12 cellular contexts compared by ENCODE assay signal in genomic region chr1:172351761-172352161, GRCh38.
DNase-seq lines count a peak whose midpoint lies in the region; ATAC-seq and TF ChIP-seq lines count a peak whose summit lies in the region.
"Had no signal": no experiment of that assay in that cellular context is flagged by ENCODE, and none has a peak within 500 bp of the region (broad histone marks: within the 10 kb centered on the region; RNA-seq: fewer than 3 reads in every experiment).

No MANE protein-coding gene starts in this region.

- H3K4me3 ChIP-seq in Panc1 (ENCODE audit: low read depth in 2 of 2, low read length in 2 of 2) (no peak overlapping the region), osteoblast (ENCODE audit: insufficient read depth, low read length) (no peak overlapping the region)

- in situ Hi-C loops in Panc1 (cut with HindIII; ENCODE audit: low pct_unique_long_range_greater_than_20kb, low sequenced_read_pairs): no loop called here

- H3K4me1 Mint-ChIP-seq in H9: peaks cover 6 to 14% of the 10 kb centered on the region in 2 experiments

- ATAC-seq in Panc1 (peak; percentile 70), HG03135 (IDR thresholded peaks at IDR 0.05; ENCODE audit: unreplicated experiment) (no peak), HG03460 (IDR thresholded peaks at IDR 0.05; ENCODE audit: unreplicated experiment) (no peak)

- no peak overlapping the region for H3K18ac ChIP-seq in H9 (ENCODE audit: insufficient read length, low read depth, low read length)

- H3K79me1 ChIP-seq in H9 (ENCODE audit: insufficient read depth, low read depth, low read length, poor library complexity, severe bottlenecking): no peaks in the 10 kb centered on the region

- peak overlapping the region; percentile 61 for H2AFZ ChIP-seq in osteoblast (ENCODE audit: low read length)
- no peak overlapping the region for H2AFZ ChIP-seq in H9 (ENCODE audit: low read length)

- peak; percentile 67 for DNase-seq in EH (ENCODE audit: low read depth)
- no peak for DNase-seq in Panc1 (ENCODE audit: low read depth, low spot score)
- DNase-seq in dermis blood vessel endothelial cell: peak; percentile 58
- DNase-seq in osteoblast (ENCODE audit: insufficient read length, low spot score, missing footprints): no peak
- no peak for DNase-seq in H9
- no peak for DNase-seq in central memory CD4-positive, alpha-beta T cell
- DNase-seq: CD4-positive, alpha-beta memory T cell; NCI-H1048 had no signal

- H3K23me2 ChIP-seq in H9 (ENCODE audit: insufficient read length, low read depth, low read length, poor library complexity, severe bottlenecking): no peaks in the 10 kb centered on the region

- BruUV-seq in Panc1 (replicated peaks; lab: Mats Ljungman, UMichigan): no TSS peak

- H3T11ph ChIP-seq in H9 (ENCODE audit: low read length): no peak overlapping the region

- H3K27ac Mint-ChIP-seq in H9: no peak overlapping the region
- H3K27ac Mint-ChIP-seq: activated naive CD8-positive, alpha-beta T cell; T-helper 1 cell treated with Interleukin-12 subunit alpha and Interleukin-12 subunit beta and Interleukin-4 antibody, amounts not matched to agents 30 μg/mL and 1 μg/mL, for 36 hours had no signal

- no peak overlapping the region for H2BK12ac ChIP-seq in H9 (ENCODE audit: insufficient read length, low read depth, low read length)

- H3K9me3 Mint-ChIP-seq in H9: peaks cover 11 to 14% of the 10 kb centered on the region in 2 experiments

- POLR2A ChIA-PET in Panc1 (lab: Charles Lee): no interaction called here

- peaks cover 35% of the 10 kb centered on the region for H3K9me3 ChIP-seq in Panc1 (ENCODE audit: control insufficient read depth, insufficient read depth, low read depth, low read length)
- no peaks in the 10 kb centered on the region for H3K9me3 ChIP-seq in osteoblast (ENCODE audit: low read depth, low read length)
- H3K9me3 ChIP-seq in H9 (ENCODE audit: control insufficient read depth, low read depth, low read length): peaks cover 3% of the 10 kb centered on the region

- no peak overlapping the region for H4K5ac ChIP-seq in H9 (ENCODE audit: insufficient read length, low read depth, low read length)

- H2BK20ac ChIP-seq in H9 (ENCODE audit: low read depth, low read length, poor library complexity, severe bottlenecking): no peak overlapping the region

- no peaks in the 10 kb centered on the region for H3K36me3 ChIP-seq in Panc1 (ENCODE audit: control insufficient read depth, insufficient read depth, low read length)
- H3K36me3 ChIP-seq in osteoblast (ENCODE audit: insufficient read depth, low read length): no peaks in the 10 kb centered on the region

- no peak overlapping the region for H4K8ac ChIP-seq in H9 (replicated peaks; ENCODE audit: insufficient read length, low read depth, low read length)

- H2BK15ac ChIP-seq in H9 (ENCODE audit: low read depth, low read length): no peak overlapping the region

- H4K91ac ChIP-seq in H9 (ENCODE audit: insufficient read length, low read depth, low read length): no peak overlapping the region

- TF ChIP-seq CTCF in Panc1 (IDR thresholded peaks at IDR 0.05): no peak
- TF ChIP-seq CTCF in osteoblast (IDR thresholded peaks at IDR 0.05; ENCODE audit: extremely low read depth, low read depth, low read length): no peak
- no peak for TF ChIP-seq CTCF in H9 (conservative IDR thresholded peaks at IDR 0.05)

- H2BK120ac ChIP-seq in H9 (ENCODE audit: low read depth, low read length, poor library complexity, severe bottlenecking): no peak overlapping the region

- no CpG with 5 or more reads among the region's 3 CpGs for WGBS in H9 (ENCODE audit: extremely low coverage, insufficient read length, low lambda C conversion rate)

- peaks cover 7 to 17% (median 13%) of the 10 kb centered on the region in 3 experiments for H3K36me3 Mint-ChIP-seq in H9 (ENCODE audit: insufficient read depth in 1 of 3, low read depth in 3 of 3)

- H3K9ac ChIP-seq in H9 (ENCODE audit: extremely low read depth, insufficient read length, low read length): no peak overlapping the region

- CTCF ChIA-PET in Panc1 (lab: Charles Lee): no interaction called here

- no peak overlapping the region for H3K4me3 Mint-ChIP-seq in H9
- H3K4me3 Mint-ChIP-seq: activated naive CD8-positive, alpha-beta T cell; T-helper 1 cell treated with Interleukin-12 subunit alpha and Interleukin-12 subunit beta and Interleukin-4 antibody, amounts not matched to agents 30 μg/mL and 1 μg/mL, for 36 hours had no signal

- H3K79me2 ChIP-seq in osteoblast (ENCODE audit: insufficient read depth, low read length) (no peaks in the 10 kb centered on the region), H9 (ENCODE audit: insufficient read depth, low read length) (no peaks in the 10 kb centered on the region)

- no peaks in the 10 kb centered on the region for H3K27me3 Mint-ChIP-seq in H9 (ENCODE audit: low read depth)
- H3K27me3 Mint-ChIP-seq: activated naive CD8-positive, alpha-beta T cell; CD4-positive, alpha-beta memory T cell had no signal

- no peak overlapping the region for H3K56ac ChIP-seq in H9 (ENCODE audit: insufficient read length, low read depth, low read length)

- H3K27ac ChIP-seq in Panc1 (ENCODE audit: low read length) (peak overlapping the region; percentile 100), osteoblast (ENCODE audit: low read depth, low read length) (peak overlapping the region; percentile 75), H9 (ENCODE audit: insufficient read length, low read depth, low read length) (no peak overlapping the region)

- H3K27me3 ChIP-seq in Panc1 (ENCODE audit: control insufficient read depth, insufficient read depth, low read length): no peaks in the 10 kb centered on the region
- no peaks in the 10 kb centered on the region for H3K27me3 ChIP-seq in osteoblast (ENCODE audit: insufficient read depth, low read length)
- no peaks in the 10 kb centered on the region for H3K27me3 ChIP-seq in H9 (ENCODE audit: insufficient read depth, low read length)

- no peak overlapping the region for H2BK5ac ChIP-seq in H9 (ENCODE audit: insufficient read length, low read length)

- H4K20me1 ChIP-seq in osteoblast (ENCODE audit: insufficient read depth, low read length) (no peaks in the 10 kb centered on the region), H9 (ENCODE audit: control insufficient read depth, insufficient read depth, insufficient read length) (no peaks in the 10 kb centered on the region)

- peak overlapping the region; percentile 33 for H3K4me2 ChIP-seq in osteoblast (ENCODE audit: insufficient read depth, low read length)
- no peak overlapping the region for H3K4me2 ChIP-seq in H9 (ENCODE audit: insufficient read depth, insufficient read length, low read length)

- intact Hi-C loops in Panc1 (cut with micrococcal nuclease; ENCODE audit: unreplicated experiment): no loop called here

- H3K14ac ChIP-seq in H9 (ENCODE audit: insufficient read depth, low read length): no peak overlapping the region

- H3K4me1 ChIP-seq in Panc1 (ENCODE audit: control insufficient read depth, insufficient read depth, low read length): peaks cover 11% of the 10 kb centered on the region; the same call in 1 of the 2 replicates
- H3K4me1 ChIP-seq in osteoblast (ENCODE audit: insufficient read depth, low read length): peaks cover 30% of the 10 kb centered on the region
- H3K4me1 ChIP-seq in H9 (ENCODE audit: insufficient read depth, low read length): no peaks in the 10 kb centered on the region

- H2AK5ac ChIP-seq in H9 (ENCODE audit: insufficient read length, low read length): no peak overlapping the region

- no peak overlapping the region for H3K4ac ChIP-seq in H9 (ENCODE audit: low read depth, low read length)

- H3K23ac ChIP-seq in H9 (ENCODE audit: insufficient read length, low read depth, low read length): no peak overlapping the region

Comparison
In these comparisons a context has a peak if more than half of its experiments do, and no peak if none do; other contexts are left out.
1. DNase-seq: peak in EH (single experiment) and dermis blood vessel endothelial cell (single experiment); none in Panc1 (single experiment), osteoblast (single experiment), H9 (single experiment) and central memory CD4-positive, alpha-beta T cell (single experiment).